Comparison of ENCODE assay signal across 16 cellular contexts in the genomic region with DNA sequence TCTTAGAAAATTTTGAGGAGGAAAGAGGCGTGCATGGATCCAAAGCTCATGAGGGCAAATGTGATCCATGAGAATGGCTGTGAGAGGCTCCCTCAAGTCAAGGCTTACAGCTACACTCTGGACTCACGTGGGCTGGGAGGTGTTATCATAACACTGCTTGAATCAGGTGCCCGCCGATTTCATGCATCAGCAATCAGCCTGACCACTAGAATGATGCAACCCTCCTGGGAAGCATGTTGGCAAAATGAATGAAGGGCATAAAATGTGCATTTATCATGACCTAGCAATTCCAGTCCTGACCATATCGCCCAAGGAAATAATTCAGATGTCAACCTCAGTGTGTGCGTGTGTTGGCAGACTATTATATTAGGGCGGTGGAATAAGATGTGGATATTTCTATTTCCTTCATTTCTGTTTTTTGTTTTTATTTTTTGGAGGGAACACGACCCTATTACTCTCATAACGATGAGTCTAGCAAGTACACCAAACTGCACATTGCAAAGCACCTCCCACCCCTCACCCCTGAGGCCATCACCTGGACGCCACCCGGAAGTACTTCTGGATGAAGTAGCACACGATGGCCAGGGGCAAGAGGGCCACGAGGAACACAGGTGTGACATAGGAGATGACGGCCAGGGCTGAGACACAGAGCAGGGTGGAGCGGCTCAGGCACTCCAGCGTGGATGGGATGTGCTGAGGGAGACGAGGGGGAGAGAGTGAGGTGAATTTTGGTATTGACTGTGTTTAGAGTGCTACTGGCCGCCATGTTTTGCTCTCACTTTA. TPM values are rescaled to one million over a fixed set of nuclear protein-coding genes. Genes with fewer than 3 reads are reported as not detected.
DNase-seq lines count a peak whose midpoint lies in the region; ATAC-seq, FAIRE-seq and TF ChIP-seq lines count a peak whose summit lies in the region.
"Had no signal": no experiment of that assay in that cellular context is flagged by ENCODE, and none has a peak within 500 bp of the region (broad histone marks: within the 10 kb centered on the region; RNA-seq: fewer than 3 reads in every experiment).

No MANE protein-coding gene starts in this region.

- peak; percentile 20 for DNase-seq in HS-5 (ENCODE audit: low read depth)
- DNase-seq in kidney = peak; percentile 52
- DNase-seq in thyroid gland = peak; percentile 95 to 96
- no peak for DNase-seq in GM12892 (ENCODE audit: insufficient read length)
- DNase-seq in CD4-positive, alpha-beta T cell = no peak
- DNase-seq in inferior parietal cortex (ENCODE audit: extremely low spot score) = no peak
- DNase-seq: activated naive CD4-positive, alpha-beta T cell treated with anti-CD3 and anti-CD28 coated beads, Interleukin-2, amount 50 U/mL, for 16 hours; CD8-positive, alpha-beta memory T cell; Karpas-422; NCI-H1694; substantia nigra had no signal

- TF ChIP-seq POLR2A in thyroid gland (IDR thresholded peaks at IDR 0.05) (peak in 1 of 2 donors; percentile 50), GM12892 (IDR thresholded peaks at IDR 0.05; ENCODE audit: low read depth, low read length) (no peak)

- TF ChIP-seq CTCF in VCaP (conservative IDR thresholded peaks at IDR 0.05) (no peak), kidney (IDR thresholded peaks at IDR 0.05; ENCODE audit: borderline replicate concordance, extremely low read depth, insufficient read depth) (no peak), thyroid gland (IDR thresholded peaks at IDR 0.05) (no peak)
- TF ChIP-seq CTCF in CD4-positive, alpha-beta T cell (IDR thresholded peaks at IDR 0.05) = no peak

- CTCF ChIA-PET in CD4-positive, alpha-beta T cell (lab: Charles Lee) = no interaction called here

- H3K27ac Mint-ChIP-seq in CD4-positive, alpha-beta T cell = no peak overlapping the region

- H3K9ac ChIP-seq in kidney (ENCODE audit: low read length in 2 of 2) = no peak overlapping the region

- ATAC-seq in CD4-positive, alpha-beta T cell (ENCODE audit: poor library complexity) = no peak
- no peak for ATAC-seq in GM21526 (IDR thresholded peaks at IDR 0.05; ENCODE audit: low FRiP score, unreplicated experiment)
- ATAC-seq: mucosa of descending colon, Panc1 had no signal

- intact Hi-C loops in kidney (cut with DNase I) = no loop called here
- intact Hi-C loops in thyroid gland (cut with DNase I) = no loop called here
- intact Hi-C loops in CD4-positive, alpha-beta T cell (cut with DNase I, micrococcal nuclease) = no loop called here

- 70 to 78% methylated on average over 18 of the region's 18 CpGs for WGBS in thyroid gland, 2 donors

- H3K9me3 ChIP-seq in kidney (ENCODE audit: control insufficient read depth in 1 of 2, low read length in 2 of 2) (no peaks in the 10 kb centered on the region), thyroid gland (no peaks in the 10 kb centered on the region)
- H3K9me3 ChIP-seq in CD4-positive, alpha-beta T cell (ENCODE audit: control insufficient read depth, low read length) = no peaks in the 10 kb centered on the region
- H3K9me3 ChIP-seq: mucosa of descending colon had no signal

- H3K27ac ChIP-seq in VCaP (peak overlapping the region; percentile 79; the same call in 1 of the 2 replicates), kidney (ENCODE audit: low read depth in 2 of 2, low read length in 2 of 2) (no peak overlapping the region), thyroid gland (peak overlapping the region; percentile 93 to 98 (median 98))
- H3K27ac ChIP-seq in CD4-positive, alpha-beta T cell (ENCODE audit: low read depth, low read length) = no peak overlapping the region

- H3K4me3 ChIP-seq in kidney (ENCODE audit: low read length in 2 of 2) (no peak overlapping the region), thyroid gland (replicated peaks in 1 of 3) (no peak overlapping the region)
- H3K4me3 ChIP-seq: mucosa of descending colon had no signal

- H3K36me3 ChIP-seq in kidney (ENCODE audit: control insufficient read depth in 1 of 2, insufficient read depth in 2 of 2, low read length in 2 of 2) (no peaks in the 10 kb centered on the region), thyroid gland (no peaks in the 10 kb centered on the region)

- H3K4me1 ChIP-seq in kidney (ENCODE audit: control insufficient read depth in 1 of 2, insufficient read depth in 1 of 2, low read depth in 1 of 2, low read length in 2 of 2) = peaks cover 0 to 11% of the 10 kb centered on the region in 2 donors
- H3K4me1 ChIP-seq in thyroid gland = peaks cover 56 to 65% of the 10 kb centered on the region in 2 donors

- no peaks in the 10 kb centered on the region for H3K36me3 Mint-ChIP-seq in CD4-positive, alpha-beta T cell (ENCODE audit: low read depth)
- H3K36me3 Mint-ChIP-seq: CD8-positive, alpha-beta memory T cell had no signal

- FAIRE-seq in kidney (lab: Jason Lieb, UNC) (no peak), GM12892 (lab: Jason Lieb, UNC) (no peak)
- FAIRE-seq: GM12891 had no signal

- H3K4me3 Mint-ChIP-seq in CD4-positive, alpha-beta T cell = no peak overlapping the region
- H3K4me3 Mint-ChIP-seq: CD8-positive, alpha-beta memory T cell had no signal

- no peaks in the 10 kb centered on the region for H3K4me1 Mint-ChIP-seq in CD4-positive, alpha-beta T cell (ENCODE audit: low read depth)

- H3K27me3 Mint-ChIP-seq in CD4-positive, alpha-beta T cell = no peaks in the 10 kb centered on the region

- no peaks in the 10 kb centered on the region for H3K9me3 Mint-ChIP-seq in CD4-positive, alpha-beta T cell
- H3K9me3 Mint-ChIP-seq: CD8-positive, alpha-beta memory T cell had no signal

- no peaks in the 10 kb centered on the region for H3K27me3 ChIP-seq in thyroid gland
- no peaks in the 10 kb centered on the region for H3K27me3 ChIP-seq in CD4-positive, alpha-beta T cell (ENCODE audit: control insufficient read depth, insufficient read depth, low read length)

- POLR2A ChIA-PET in CD4-positive, alpha-beta T cell (lab: Charles Lee) = no interaction called here

RNA-seq across cellular contexts. Expression of a gene that starts 15.7 kb away (rescaled TPM):
- 4.8 TPM for total RNA-seq in kidney
- 3.6 TPM for polyA plus RNA-seq in kidney (ENCODE audit: insufficient read depth, low read depth, low replicate concordance)
- total RNA-seq in thyroid gland = 10 to 100 TPM in 3 of 4 donors, 1 to 10 TPM in 1; 7.3 to 18.9 (median 15.9) TPM
- 0.55 TPM for polyA plus RNA-seq in GM12892 (2012; ENCODE audit: missing spikeins)
- under 1 TPM in 1 of 2 experiments, not detected in 1; 0.08 TPM for total RNA-seq in CD4-positive, alpha-beta T cell

RNA-seq across cellular contexts. Expression of a gene that starts 52.6 kb away (rescaled TPM):
- total RNA-seq in kidney (4.5 TPM), thyroid gland (1 to 10 TPM; 2.8 to 7.8 (median 7.2) TPM)
- polyA plus RNA-seq in kidney (ENCODE audit: insufficient read depth, low read depth, low replicate concordance) = 0.71 TPM
- polyA plus RNA-seq in GM12892 (2012; ENCODE audit: missing spikeins) = 0.32 TPM
- 1 to 10 TPM; 2.2 to 2.4 TPM for total RNA-seq in CD4-positive, alpha-beta T cell

Comparison
In these comparisons a context has a peak if more than half of its experiments do, and no peak if none do; other contexts are left out.
1. DNase-seq: peak in HS-5 (single experiment), kidney (single experiment) and thyroid gland (2 of 2); none in GM12892 (single experiment), CD4-positive, alpha-beta T cell (0 of 10) and inferior parietal cortex (single experiment).
2. H3K27ac ChIP-seq: peak in VCaP (single experiment) and thyroid gland (3 of 3); none in kidney (0 of 2) and CD4-positive, alpha-beta T cell (single experiment).